In the genomic region with DNA sequence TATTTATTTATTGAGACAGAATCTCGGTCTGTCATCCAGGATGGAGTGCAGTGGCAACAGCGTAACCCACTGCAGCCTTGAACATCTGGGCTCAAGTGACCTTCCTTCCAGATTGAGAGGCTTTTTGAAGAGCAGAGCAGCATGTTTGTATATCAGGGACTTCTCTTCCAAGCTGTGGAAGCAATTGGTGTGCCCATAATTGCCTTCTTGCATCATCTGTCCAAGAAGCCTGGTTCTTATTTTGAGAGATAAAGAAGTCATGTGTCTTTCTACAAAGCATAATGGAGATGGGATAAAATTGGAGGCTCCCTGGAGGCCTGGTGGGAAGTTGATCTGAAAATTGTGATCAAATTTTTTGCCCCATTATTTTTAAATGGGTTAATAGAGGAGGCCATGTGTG, we compare ENCODE assay signal across 29 cellular contexts.
"Had no signal": no experiment of that assay in that cellular context is flagged by ENCODE, and none has a peak within 500 bp of the region (broad histone marks: within the 10 kb centered on the region; RNA-seq: fewer than 3 reads in every experiment).

No MANE protein-coding gene starts in this region.

- H3K4me1 Mint-ChIP-seq: naive thymus-derived CD8-positive, alpha-beta T cell; nephron; neural crest cell; stimulated activated effector memory CD8-positive, alpha-beta T cell treated with anti-CD3 and anti-CD28 coated beads, Interleukin-12 subunit alpha, Interleukin-12 subunit beta, amount 100 ng/mL, for 72 hours; stimulated activated naive B cell treated with anti-CD40 and anti-IgM and Interleukin-4, amounts not matched to agents 10 μg/mL and 1 μg/mL and 100 μg/mL, for 72 hours had no signal

- H3K9me3 ChIP-seq: neutrophil, ovary, psoas muscle, right lobe of liver, sigmoid colon, stomach, thoracic aorta, thyroid gland, upper lobe of left lung, vagina had no signal

- H3K9me3 Mint-ChIP-seq: stimulated activated effector memory CD8-positive, alpha-beta T cell treated with anti-CD3 and anti-CD28 coated beads, Interleukin-12 subunit alpha, Interleukin-12 subunit beta, amount 100 ng/mL, for 72 hours; stimulated activated naive B cell treated with anti-CD40 and anti-IgM and Interleukin-4, amounts not matched to agents 10 μg/mL and 1 μg/mL and 100 μg/mL, for 72 hours had no signal

- H3K79me2 ChIP-seq: parathyroid adenoma had no signal

- H3K9ac ChIP-seq: parathyroid adenoma had no signal

- DNase-seq: naive thymus-derived CD8-positive, alpha-beta T cell; nucleus accumbens; ovary; posterior cingulate gyrus; psoas muscle; right cardiac atrium; right lobe of liver; sigmoid colon; small intestine; stimulated activated CD4-positive, alpha-beta T cell treated with anti-CD3 and anti-CD28 coated beads, Interleukin-15, amount 100 ng/mL, for 24 hours; stimulated activated CD4-positive, alpha-beta T cell treated with anti-CD3 and anti-CD28 coated beads, Interleukin-2, amount 100 ng/mL, for 24 hours; stimulated activated CD4-positive, alpha-beta T cell treated with anti-CD3 and anti-CD28 coated beads, Interleukin-2, amount 100 ng/mL, for 48 hours; stimulated activated CD4-positive, alpha-beta T cell treated with anti-CD3 and anti-CD28 coated beads, Interleukin-4, amount 100 ng/mL, for 24 hours; stimulated activated naive B cell treated with anti-CD40 and anti-IgM and Interleukin-4, amounts not matched to agents 10 μg/mL and 1 μg/mL and 100 μg/mL, for 72 hours; stimulated activated naive CD4-positive, alpha-beta T cell treated with Interleukin-2 at 50 U/mL for 16 hours; stomach; thyroid gland; trophoblast cell; upper lobe of left lung had no signal

- H3K27ac ChIP-seq: neutrophil, ovary, parathyroid adenoma, psoas muscle, right lobe of liver, sigmoid colon, stomach, thoracic aorta, thyroid gland, tibial nerve, upper lobe of left lung, vagina had no signal

- H3K4me3 Mint-ChIP-seq: naive thymus-derived CD8-positive, alpha-beta T cell; nephron; neural crest cell; stimulated activated effector memory CD8-positive, alpha-beta T cell treated with anti-CD3 and anti-CD28 coated beads, Interleukin-12 subunit alpha, Interleukin-12 subunit beta, amount 100 ng/mL, for 72 hours; stimulated activated naive B cell treated with anti-CD40 and anti-IgM and Interleukin-4, amounts not matched to agents 10 μg/mL and 1 μg/mL and 100 μg/mL, for 72 hours; stimulated activated naive CD8-positive, alpha-beta T cell treated with anti-CD3 and anti-CD28 coated beads, Interleukin-15, Interleukin-2, amounts not matched to agents 100 ng/mL and 50 ng/mL, for 24 hours had no signal

- H3K36me3 Mint-ChIP-seq: naive thymus-derived CD8-positive, alpha-beta T cell; stimulated activated effector memory CD8-positive, alpha-beta T cell treated with anti-CD3 and anti-CD28 coated beads, Interleukin-12 subunit alpha, Interleukin-12 subunit beta, amount 100 ng/mL, for 72 hours; stimulated activated naive B cell treated with anti-CD40 and anti-IgM and Interleukin-4, amounts not matched to agents 10 μg/mL and 1 μg/mL and 100 μg/mL, for 72 hours had no signal

- H3K27me3 Mint-ChIP-seq: stimulated activated naive B cell treated with anti-CD40 and anti-IgM and Interleukin-4, amounts not matched to agents 10 μg/mL and 1 μg/mL and 100 μg/mL, for 72 hours had no signal

- ATAC-seq: naive thymus-derived CD8-positive, alpha-beta T cell; psoas muscle; right cardiac atrium; right lobe of liver; stimulated activated effector memory CD8-positive, alpha-beta T cell treated with anti-CD3 and anti-CD28 coated beads, Interleukin-12 subunit alpha, Interleukin-12 subunit beta, amount 100 ng/mL, for 72 hours; stimulated activated naive B cell treated with anti-CD40 and anti-IgM and Interleukin-4, amounts not matched to agents 10 μg/mL and 1 μg/mL and 100 μg/mL, for 72 hours had no signal

- H3K4me3 ChIP-seq: ovary, psoas muscle, right lobe of liver, sigmoid colon, stomach, thoracic aorta, thyroid gland, tibial nerve, upper lobe of left lung, vagina had no signal

- H3K27ac Mint-ChIP-seq: naive thymus-derived CD8-positive, alpha-beta T cell; nephron; progenitor cell of endocrine pancreas; stimulated activated effector memory CD8-positive, alpha-beta T cell treated with anti-CD3 and anti-CD28 coated beads, Interleukin-12 subunit alpha, Interleukin-12 subunit beta, amount 100 ng/mL, for 72 hours; stimulated activated naive B cell treated with anti-CD40 and anti-IgM and Interleukin-4, amounts not matched to agents 10 μg/mL and 1 μg/mL and 100 μg/mL, for 72 hours; stimulated activated naive CD8-positive, alpha-beta T cell treated with anti-CD3 and anti-CD28 coated beads, Interleukin-15, Interleukin-2, amounts not matched to agents 100 ng/mL and 50 ng/mL, for 24 hours had no signal

- H3K27me3 ChIP-seq: ovary, right lobe of liver, sigmoid colon, stomach, thyroid gland, tibial nerve, upper lobe of left lung, vagina had no signal

- H2AFZ ChIP-seq: parathyroid adenoma had no signal

- H3K36me3 ChIP-seq: neutrophil, ovary, right lobe of liver, sigmoid colon, stomach, thoracic aorta, thyroid gland, tibial nerve, upper lobe of left lung, vagina had no signal
